In the genomic region with DNA sequence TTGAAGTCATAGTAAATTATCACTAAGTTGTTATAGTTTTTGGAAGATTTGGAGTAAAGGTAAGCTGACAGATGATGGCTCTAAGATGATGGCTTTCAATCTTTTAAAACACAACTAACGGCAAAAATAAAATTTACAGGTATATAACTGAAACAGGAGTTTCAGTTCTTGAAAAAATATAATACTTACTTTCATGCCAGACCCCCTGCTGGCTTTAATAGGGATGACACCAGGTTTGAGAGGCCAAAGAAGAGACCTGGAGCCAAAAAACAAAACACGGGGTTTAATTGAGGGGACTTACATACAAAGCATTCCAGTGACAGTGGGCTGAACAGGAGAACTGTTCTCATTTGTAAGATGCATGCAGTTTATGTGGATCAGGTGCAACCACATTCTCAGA, we compare ENCODE assay signal across 13 cellular contexts.
DNase-seq lines count a peak whose midpoint lies in the region; ATAC-seq and TF ChIP-seq lines count a peak whose summit lies in the region.
"Had no signal": no experiment of that assay in that cellular context is flagged by ENCODE, and none has a peak within 500 bp of the region (broad histone marks: within the 10 kb centered on the region; RNA-seq: fewer than 3 reads in every experiment).

No MANE protein-coding gene starts in this region.

- no peaks in the 10 kb centered on the region for H3K36me3 ChIP-seq in RWPE2 (ENCODE audit: low read depth)
- H3K36me3 ChIP-seq: left ventricle myocardium inferior, tibial nerve had no signal

- H3K27ac ChIP-seq in RWPE2 (ENCODE audit: poor library complexity, severe bottlenecking) (no peak overlapping the region), dorsolateral prefrontal cortex (no peak overlapping the region)
- H3K27ac ChIP-seq: left ventricle myocardium inferior, psoas muscle, tibial nerve had no signal

- H3K27me3 ChIP-seq in RWPE2 (ENCODE audit: insufficient read depth, poor library complexity, severe bottlenecking) (peaks cover 14% of the 10 kb centered on the region), dorsolateral prefrontal cortex (peaks cover 0 to 6% (median 0%) of the 10 kb centered on the region in 45 donors)
- H3K27me3 ChIP-seq: tibial nerve had no signal

- DNase-seq in RWPE2 (ENCODE audit: low spot score) (no peak), myocyte (ENCODE audit: low read depth) (peak; percentile 2), NCI-H2107 treated with DMSO at 0.1 percent for 48 hours (lab: John Stamatoyannopoulos, UW; ENCODE audit: unreplicated experiment) (no peak), dorsolateral prefrontal cortex (no peak)
- DNase-seq: aorta, left ventricle myocardium inferior, NCI-H345, psoas muscle had no signal

- H3K4me3 ChIP-seq in GM12875 (ENCODE audit: low read depth, low read length) (no peak overlapping the region), RWPE2 (ENCODE audit: severe bottlenecking) (no peak overlapping the region), dorsolateral prefrontal cortex (no peak overlapping the region)
- H3K4me3 ChIP-seq: left ventricle myocardium inferior, psoas muscle, tibial nerve had no signal

- ATAC-seq in HG02938 (IDR thresholded peaks at IDR 0.05; ENCODE audit: unreplicated experiment) (peak; percentile 78), RWPE2 (ENCODE audit: low read depth) (no peak), HG03457 (IDR thresholded peaks at IDR 0.05; ENCODE audit: unreplicated experiment) (no peak), HG03097 (IDR thresholded peaks at IDR 0.05; ENCODE audit: low FRiP score, unreplicated experiment) (no peak)
- ATAC-seq: psoas muscle had no signal

- intact Hi-C loops in dorsolateral prefrontal cortex (cut with DNase I): no loop called here

- TF ChIP-seq CTCF in GM12875 (IDR thresholded peaks at IDR 0.05; ENCODE audit: borderline replicate concordance, insufficient read depth, low read depth, low read length) (0 out of 2 replicates have a peak, but pooled peaks have one; percentile 30), RWPE2 (IDR thresholded peaks at IDR 0.05; ENCODE audit: poor library complexity, severe bottlenecking) (peak; percentile 27), dorsolateral prefrontal cortex (IDR thresholded peaks at IDR 0.05 in 54 of 56, conservative IDR thresholded peaks at IDR 0.05 in 2 of 56; ENCODE audit: low read depth in 1 of 56, partially characterized antibody in 56 of 56) (peak in 7 of 56 donors; percentile 7 to 26 (median 14))

- H3K4me1 ChIP-seq in RWPE2 (ENCODE audit: insufficient read depth, poor library complexity, severe bottlenecking): no peaks in the 10 kb centered on the region
- H3K4me1 ChIP-seq: left ventricle myocardium inferior, psoas muscle had no signal

- no peaks in the 10 kb centered on the region for H3K9me3 ChIP-seq in RWPE2 (ENCODE audit: severe bottlenecking)
- H3K9me3 ChIP-seq: left ventricle myocardium inferior, psoas muscle had no signal
